ENCODE assay signal across 25 cellular contexts in genomic region chr21:37529649-37530048, GRCh38.
DNase-seq lines count a peak whose midpoint lies in the region; ATAC-seq and TF ChIP-seq lines count a peak whose summit lies in the region.
"Had no signal": no experiment of that assay in that cellular context is flagged by ENCODE, and none has a peak within 500 bp of the region (broad histone marks: within the 10 kb centered on the region; RNA-seq: fewer than 3 reads in every experiment).

No MANE protein-coding gene starts in this region.

- ATAC-seq in activated T-cell treated with anti-CD3 and anti-CD28 coated beads, Interleukin-2, amount 50 U/mL, for 72 hours (replicated peaks in 1 of 2) = no peak
- ATAC-seq in stimulated activated naive CD8-positive, alpha-beta T cell treated with anti-CD3 and anti-CD28 coated beads, Interleukin-15, amount 100 ng/mL, for 72 hours = no peak
- ATAC-seq in stimulated activated naive CD8-positive, alpha-beta T cell treated with anti-CD3 and anti-CD28 coated beads, Interleukin-15, Interleukin-2, amounts not matched to agents 100 U/mL and 50 U/mL, for 24 hours = no peak
- ATAC-seq in GM18519 (IDR thresholded peaks at IDR 0.05; ENCODE audit: low FRiP score, unreplicated experiment) = no peak
- ATAC-seq: A549, GM12878, HCT116 had no signal

- no peaks in the 10 kb centered on the region for H3K9me3 ChIP-seq in esophagus muscularis mucosa
- H3K9me3 ChIP-seq: A549, BE2C had no signal

- H3K4me1 Mint-ChIP-seq in activated T-cell treated with anti-CD3 and anti-CD28 coated beads, Interleukin-2, amount 50 U/mL, for 72 hours (ENCODE audit: low read depth) = peaks cover 6% of the 10 kb centered on the region
- H3K4me1 Mint-ChIP-seq in activated T-cell treated with anti-CD3 and anti-CD28 coated beads, Interleukin-2, amount 50 U/mL, for 24 hours (ENCODE audit: low read depth) = peaks cover 7% of the 10 kb centered on the region
- peaks cover 15% of the 10 kb centered on the region for H3K4me1 Mint-ChIP-seq in stimulated activated naive CD8-positive, alpha-beta T cell treated with anti-CD3 and anti-CD28 coated beads, Interleukin-15, amount 100 ng/mL, for 72 hours
- peaks cover 32% of the 10 kb centered on the region for H3K4me1 Mint-ChIP-seq in osteocyte (ENCODE audit: unreplicated experiment)
- H3K4me1 Mint-ChIP-seq: CD14-positive monocyte had no signal

- no peaks in the 10 kb centered on the region for H3K9me3 Mint-ChIP-seq in activated T-cell treated with anti-CD3 and anti-CD28 coated beads, Interleukin-2, amount 50 U/mL, for 72 hours
- H3K9me3 Mint-ChIP-seq in activated T-cell treated with anti-CD3 and anti-CD28 coated beads, Interleukin-2, amount 50 U/mL, for 24 hours = no peaks in the 10 kb centered on the region
- H3K9me3 Mint-ChIP-seq in stimulated activated naive CD8-positive, alpha-beta T cell treated with anti-CD3 and anti-CD28 coated beads, Interleukin-15, amount 100 ng/mL, for 72 hours = no peaks in the 10 kb centered on the region
- no peaks in the 10 kb centered on the region for H3K9me3 Mint-ChIP-seq in osteocyte (ENCODE audit: unreplicated experiment)
- H3K9me3 Mint-ChIP-seq: CD4-positive, alpha-beta T cell; CD8-positive, alpha-beta memory T cell; H9 had no signal

- H3K27me3 ChIP-seq in esophagus muscularis mucosa = peaks cover 0 to 8% (median 0%) of the 10 kb centered on the region in 4 donors
- H3K27me3 ChIP-seq: BLaER1 treated with 17β-estradiol and CSF1 and Interleukin-3, amounts not matched to agents 10 nM and 100 nM had no signal

- H3K4me3 ChIP-seq in esophagus muscularis mucosa = no peak overlapping the region
- H3K4me3 ChIP-seq: A549; BLaER1 treated with 17β-estradiol and CSF1 and Interleukin-3, amounts not matched to agents 10 nM and 100 nM; GM12878; GM23248 had no signal

- intact Hi-C loops in esophagus muscularis mucosa (cut with DNase I) = no loop called here

- 86% methylated on average over 6 of the region's 6 CpGs for WGBS in esophagus muscularis mucosa

- H3K27ac Mint-ChIP-seq in activated T-cell treated with anti-CD3 and anti-CD28 coated beads, Interleukin-2, amount 50 U/mL, for 72 hours = peak overlapping the region; percentile 57
- H3K27ac Mint-ChIP-seq in activated T-cell treated with anti-CD3 and anti-CD28 coated beads, Interleukin-2, amount 50 U/mL, for 24 hours = no peak overlapping the region
- peak overlapping the region; percentile 52 to 88 for H3K27ac Mint-ChIP-seq in stimulated activated naive CD8-positive, alpha-beta T cell treated with anti-CD3 and anti-CD28 coated beads, Interleukin-15, amount 100 ng/mL, for 72 hours
- no peak overlapping the region for H3K27ac Mint-ChIP-seq in osteocyte (ENCODE audit: unreplicated experiment)
- H3K27ac Mint-ChIP-seq: CD4-positive, alpha-beta T cell; CD8-positive, alpha-beta memory T cell had no signal

- H3K36me3 ChIP-seq in esophagus muscularis mucosa = no peaks in the 10 kb centered on the region
- H3K36me3 ChIP-seq: BE2C; BLaER1 treated with 17β-estradiol and CSF1 and Interleukin-3, amounts not matched to agents 10 nM and 100 nM had no signal

- no peak for TF ChIP-seq CTCF in esophagus muscularis mucosa (IDR thresholded peaks at IDR 0.05)
- no peak for TF ChIP-seq CTCF in osteocyte (IDR thresholded peaks at IDR 0.05)

- no peak overlapping the region for H3K27ac ChIP-seq in esophagus muscularis mucosa (replicated peaks in 1 of 4)
- H3K27ac ChIP-seq: A549; BLaER1 treated with 17β-estradiol and CSF1 and Interleukin-3, amounts not matched to agents 10 nM and 100 nM; GM23248 had no signal

- H3K4me3 Mint-ChIP-seq in activated T-cell treated with anti-CD3 and anti-CD28 coated beads, Interleukin-2, amount 50 U/mL, for 72 hours = no peak overlapping the region
- H3K4me3 Mint-ChIP-seq in activated T-cell treated with anti-CD3 and anti-CD28 coated beads, Interleukin-2, amount 50 U/mL, for 24 hours = no peak overlapping the region
- peak overlapping the region in 1 of 2 donors; percentile 27 for H3K4me3 Mint-ChIP-seq in stimulated activated naive CD8-positive, alpha-beta T cell treated with anti-CD3 and anti-CD28 coated beads, Interleukin-15, amount 100 ng/mL, for 72 hours
- H3K4me3 Mint-ChIP-seq in osteocyte (ENCODE audit: unreplicated experiment) = no peak overlapping the region
- H3K4me3 Mint-ChIP-seq: CD4-positive, alpha-beta T cell; CD8-positive, alpha-beta memory T cell; H9 had no signal

- TF ChIP-seq POLR2A in esophagus muscularis mucosa (IDR thresholded peaks at IDR 0.05; ENCODE audit: low read depth) = no peak

- peaks cover 40% of the 10 kb centered on the region for H3K27me3 Mint-ChIP-seq in activated T-cell treated with anti-CD3 and anti-CD28 coated beads, Interleukin-2, amount 50 U/mL, for 72 hours (ENCODE audit: low read depth)
- H3K27me3 Mint-ChIP-seq in activated T-cell treated with anti-CD3 and anti-CD28 coated beads, Interleukin-2, amount 50 U/mL, for 24 hours = peaks cover 44% of the 10 kb centered on the region
- H3K27me3 Mint-ChIP-seq in stimulated activated naive CD8-positive, alpha-beta T cell treated with anti-CD3 and anti-CD28 coated beads, Interleukin-15, amount 100 ng/mL, for 72 hours = peaks cover 54% of the 10 kb centered on the region
- H3K27me3 Mint-ChIP-seq in osteocyte (ENCODE audit: unreplicated experiment) = no peaks in the 10 kb centered on the region

- no peak for DNase-seq in activated T-cell treated with anti-CD3 and anti-CD28 coated beads, Interleukin-2, amount 50 U/mL, for 72 hours
- DNase-seq in activated T-cell treated with anti-CD3 and anti-CD28 coated beads, Interleukin-2, amount 50 U/mL, for 24 hours = no peak
- no peak for DNase-seq in stimulated activated naive CD8-positive, alpha-beta T cell treated with anti-CD3 and anti-CD28 coated beads, Interleukin-15, amount 100 ng/mL, for 72 hours
- no peak for DNase-seq in stimulated activated naive CD8-positive, alpha-beta T cell treated with anti-CD3 and anti-CD28 coated beads, Interleukin-15, Interleukin-2, amounts not matched to agents 100 U/mL and 50 U/mL, for 24 hours
- DNase-seq in esophagus muscularis mucosa (ENCODE audit: extremely low spot score) (peak; percentile 80), osteocyte (ENCODE audit: extremely low spot score, unreplicated experiment) (peak; percentile 69), glomerular visceral epithelial cell (ENCODE audit: extremely low spot score) (no peak)
- DNase-seq: 8988T; ACHN; AML-193; BE2C; CD4-positive, alpha-beta T cell; CD8-positive, alpha-beta memory T cell; DMS 273 treated with DMSO at 0.1 percent for 48 hours; DMS79; EL; GDM1; GM23248; H9 had no signal

- TF ChIP-seq EP300 in esophagus muscularis mucosa (IDR thresholded peaks at IDR 0.05) = no peak

- H3K4me1 ChIP-seq in esophagus muscularis mucosa = peaks cover 11 to 16% (median 12%) of the 10 kb centered on the region in 4 donors
- H3K4me1 ChIP-seq: BE2C had no signal

- no peaks in the 10 kb centered on the region for H3K36me3 Mint-ChIP-seq in activated T-cell treated with anti-CD3 and anti-CD28 coated beads, Interleukin-2, amount 50 U/mL, for 72 hours (ENCODE audit: insufficient read depth in 2 of 2)
- no peaks in the 10 kb centered on the region for H3K36me3 Mint-ChIP-seq in activated T-cell treated with anti-CD3 and anti-CD28 coated beads, Interleukin-2, amount 50 U/mL, for 24 hours (ENCODE audit: low read depth)
- no peaks in the 10 kb centered on the region for H3K36me3 Mint-ChIP-seq in osteocyte (ENCODE audit: unreplicated experiment)
- H3K36me3 Mint-ChIP-seq: CD14-positive monocyte; CD8-positive, alpha-beta memory T cell had no signal

Comparison
In these comparisons a context has a peak if more than half of its experiments do, and no peak if none do; other contexts are left out.
1. H3K27ac Mint-ChIP-seq: peak in activated T-cell treated with anti-CD3 and anti-CD28 coated beads, Interleukin-2, amount 50 U/mL, for 72 hours (single experiment) and stimulated activated naive CD8-positive, alpha-beta T cell treated with anti-CD3 and anti-CD28 coated beads, Interleukin-15, amount 100 ng/mL, for 72 hours (2 of 2); none in activated T-cell treated with anti-CD3 and anti-CD28 coated beads, Interleukin-2, amount 50 U/mL, for 24 hours (single experiment) and osteocyte (single experiment).
2. DNase-seq: peak in esophagus muscularis mucosa (single experiment) and osteocyte (single experiment); none in activated T-cell treated with anti-CD3 and anti-CD28 coated beads, Interleukin-2, amount 50 U/mL, for 72 hours (0 of 2), activated T-cell treated with anti-CD3 and anti-CD28 coated beads, Interleukin-2, amount 50 U/mL, for 24 hours (single experiment), stimulated activated naive CD8-positive, alpha-beta T cell treated with anti-CD3 and anti-CD28 coated beads, Interleukin-15, amount 100 ng/mL, for 72 hours (0 of 2), stimulated activated naive CD8-positive, alpha-beta T cell treated with anti-CD3 and anti-CD28 coated beads, Interleukin-15, Interleukin-2, amounts not matched to agents 100 U/mL and 50 U/mL, for 24 hours (single experiment) and glomerular visceral epithelial cell (single experiment).